8 cellular contexts compared by ENCODE assay signal in genomic region chrX:9530848-9531274, GRCh38.
DNase-seq lines count a peak whose midpoint lies in the region; ATAC-seq and TF ChIP-seq lines count a peak whose summit lies in the region.

No MANE protein-coding gene starts in this region.

- H3K4me1 Mint-ChIP-seq in IgD-negative memory B cell: peaks cover 22 to 51% (median 29%) of the 10 kb centered on the region in 3 donors
- peaks cover 51% of the 10 kb centered on the region for H3K4me1 Mint-ChIP-seq in activated naive CD8-positive, alpha-beta T cell treated with anti-CD3 and anti-CD28 coated beads for 36 hours

- H3K36me3 Mint-ChIP-seq in IgD-negative memory B cell: no peaks in the 10 kb centered on the region
- H3K36me3 Mint-ChIP-seq in activated naive CD8-positive, alpha-beta T cell treated with anti-CD3 and anti-CD28 coated beads for 36 hours: peaks cover 2% of the 10 kb centered on the region

- DNase-seq in Caki2 (ENCODE audit: low read depth) (peak; percentile 73), SK-MEL-5 (ENCODE audit: low read depth, low spot score) (peak; percentile 24), right atrium auricular region (ENCODE audit: low spot score) (peak; percentile 76), sciatic nerve (ENCODE audit: low spot score) (peak; percentile 75)
- peak; percentile 53 for DNase-seq in activated naive CD8-positive, alpha-beta T cell treated with anti-CD3 and anti-CD28 coated beads for 36 hours

- ATAC-seq in GM21381 (IDR thresholded peaks at IDR 0.05; ENCODE audit: unreplicated experiment): peak; percentile 81
- ATAC-seq in sciatic nerve: peak; percentile 75
- ATAC-seq in GM21737 (IDR thresholded peaks at IDR 0.05; ENCODE audit: unreplicated experiment): no peak

- peak overlapping the region; percentile 16 to 86 (median 78) for H3K27ac Mint-ChIP-seq in IgD-negative memory B cell
- H3K27ac Mint-ChIP-seq in activated naive CD8-positive, alpha-beta T cell treated with anti-CD3 and anti-CD28 coated beads for 36 hours: peak overlapping the region; percentile 16

- intact Hi-C loops in sciatic nerve (cut with DNase I): no loop called here

- in situ Hi-C loops in Caki2 (cut with HindIII; ENCODE audit: low pct_unique_long_range_greater_than_20kb, low sequenced_read_pairs): no loop called here
- in situ Hi-C loops in SK-MEL-5 (cut with HindIII; ENCODE audit: low pct_unique_long_range_greater_than_20kb, low sequenced_read_pairs): no loop called here

- H3K27me3 ChIP-seq in right atrium auricular region: no peaks in the 10 kb centered on the region

- no peaks in the 10 kb centered on the region for H3K9me3 Mint-ChIP-seq in IgD-negative memory B cell
- H3K9me3 Mint-ChIP-seq in activated naive CD8-positive, alpha-beta T cell treated with anti-CD3 and anti-CD28 coated beads for 36 hours: no peaks in the 10 kb centered on the region

- H3K4me3 Mint-ChIP-seq in IgD-negative memory B cell: peak overlapping the region; percentile 44 to 89 (median 78)
- peak overlapping the region; percentile 54 for H3K4me3 Mint-ChIP-seq in activated naive CD8-positive, alpha-beta T cell treated with anti-CD3 and anti-CD28 coated beads for 36 hours

- no peak for TF ChIP-seq CTCF in right atrium auricular region (IDR thresholded peaks at IDR 0.05)

- H3K4me1 ChIP-seq in right atrium auricular region: no peaks in the 10 kb centered on the region

- H3K9me3 ChIP-seq in right atrium auricular region: no peaks in the 10 kb centered on the region

- H3K27me3 Mint-ChIP-seq in IgD-negative memory B cell: peaks cover 4% of the 10 kb centered on the region
- no peaks in the 10 kb centered on the region for H3K27me3 Mint-ChIP-seq in activated naive CD8-positive, alpha-beta T cell treated with anti-CD3 and anti-CD28 coated beads for 36 hours

- H3K36me3 ChIP-seq in right atrium auricular region: no peaks in the 10 kb centered on the region

- no peak overlapping the region for H3K27ac ChIP-seq in right atrium auricular region

- no peak overlapping the region for H3K4me3 ChIP-seq in right atrium auricular region

Comparison
In these comparisons a context has a peak if more than half of its experiments do, and no peak if none do; other contexts are left out.
1. DNase-seq: peak in every context shown above with its lines; median percentile 76 in right atrium auricular region; 75 in sciatic nerve; 73 in Caki2; 53 in activated naive CD8-positive, alpha-beta T cell treated with anti-CD3 and anti-CD28 coated beads for 36 hours; 24 in SK-MEL-5.